Comparison of ENCODE assay signal across 27 cellular contexts in genomic region chr18:51321696-51322095, GRCh38.
DNase-seq lines count a peak whose midpoint lies in the region; ATAC-seq and TF ChIP-seq lines count a peak whose summit lies in the region.
"Had no signal": no experiment of that assay in that cellular context is flagged by ENCODE, and none has a peak within 500 bp of the region (broad histone marks: within the 10 kb centered on the region; RNA-seq: fewer than 3 reads in every experiment).

No MANE protein-coding gene starts in this region.

- H2BK5ac ChIP-seq in mesendoderm (ENCODE audit: low read length): no peak overlapping the region

- peaks cover 3% of the 10 kb centered on the region for H3K9me2 ChIP-seq in GM23338 (ENCODE audit: insufficient read depth)
- H3K9me2 ChIP-seq: SK-N-SH had no signal

- H3K36me3 ChIP-seq in GM23338 (ENCODE audit: insufficient read depth): no peaks in the 10 kb centered on the region; the same call in 1 of the 2 replicates
- no peaks in the 10 kb centered on the region for H3K36me3 ChIP-seq in mesendoderm (ENCODE audit: control insufficient read depth, insufficient read depth, low read length)
- H3K36me3 ChIP-seq: left lung, transverse colon had no signal

- no peak overlapping the region for H2AK5ac ChIP-seq in mesendoderm (ENCODE audit: low read length)

- no peak overlapping the region for H3K56ac ChIP-seq in mesendoderm (ENCODE audit: low read length)

- peaks cover 2% of the 10 kb centered on the region for H3K27me3 Mint-ChIP-seq in GM23338 (ENCODE audit: insufficient read depth, low read depth, poor library complexity)

- no peak overlapping the region for H3K4ac ChIP-seq in mesendoderm (ENCODE audit: low read depth, low read length)

- H3K4me3 ChIP-seq in GM23338 (no peak overlapping the region), epithelial cell of esophagus (ENCODE audit: low read length) (no peak overlapping the region), mesendoderm (ENCODE audit: low read length) (no peak overlapping the region)
- H3K4me3 ChIP-seq: A549, K562, left lung, transverse colon had no signal

- DNase-seq in GM23338 (ENCODE audit: low spot score) (peak; percentile 22), amniotic epithelial cell (ENCODE audit: low read depth) (peak; percentile 64), epithelial cell of esophagus (ENCODE audit: low read depth) (peak; percentile 98), mesendoderm (peak; percentile 42), left lobe of liver (ENCODE audit: low spot score) (no peak), GM20000 (ENCODE audit: low spot score) (no peak), GDM1 (lab: John Stamatoyannopoulos, UW) (no peak)
- DNase-seq: activated CD8-positive, alpha-beta T cell treated with anti-CD3 and anti-CD28 coated beads for 36 hours; AML-193; aorta; CD4-positive, alpha-beta memory T cell; DMS153; H7; head of caudate nucleus; left lung; naive B cell; NCI-H2029 treated with DMSO at 0.1 percent for 48 hours; NCI-H774; occipital lobe; SK-N-SH; transverse colon had no signal

- H4K20me1 ChIP-seq in GM23338 (replicated peaks; ENCODE audit: insufficient read depth): no peaks in the 10 kb centered on the region

- H3K36me3 Mint-ChIP-seq in GM23338 (ENCODE audit: low read depth): peaks cover 8% of the 10 kb centered on the region
- H3K36me3 Mint-ChIP-seq: activated naive CD8-positive, alpha-beta T cell; CD4-positive, alpha-beta memory T cell had no signal

- no peak; a peak in 1 of 4 replicates for TF ChIP-seq CTCF in GM23338 (conservative IDR thresholded peaks at IDR 0.05; ENCODE audit: low read depth in 2 of 2)
- TF ChIP-seq CTCF in epithelial cell of esophagus (IDR thresholded peaks at IDR 0.05; ENCODE audit: insufficient read depth, low read depth, low read length, missing control alignments): no peak
- TF ChIP-seq CTCF in GM20000 (IDR thresholded peaks at IDR 0.05; ENCODE audit: extremely low read depth, missing control alignments): no peak

- H4K8ac ChIP-seq in mesendoderm (ENCODE audit: low read depth, low read length): no peak overlapping the region

- H3K23ac ChIP-seq in mesendoderm (ENCODE audit: low read length): no peak overlapping the region

- H3K4me1 ChIP-seq in GM23338 (ENCODE audit: insufficient read depth) (no peaks in the 10 kb centered on the region; the same call in 1 of the 2 replicates), mesendoderm (ENCODE audit: control insufficient read depth, low read depth, low read length) (peaks cover 4% of the 10 kb centered on the region)
- H3K4me1 ChIP-seq: A549, left lung, transverse colon had no signal

- peak overlapping the region; percentile 76; the same call in 1 of the 2 replicates for H2AFZ ChIP-seq in GM23338

- H3K4me3 Mint-ChIP-seq in GM23338: no peak overlapping the region
- H3K4me3 Mint-ChIP-seq: activated CD8-positive, alpha-beta T cell treated with anti-CD3 and anti-CD28 coated beads for 36 hours; activated naive CD8-positive, alpha-beta T cell; CD4-positive, alpha-beta memory T cell; central memory CD8-positive, alpha-beta T cell; naive B cell; T-helper 1 cell treated with Interleukin-12 subunit alpha and Interleukin-12 subunit beta and Interleukin-4 antibody, amounts not matched to agents 30 μg/mL and 1 μg/mL, for 36 hours had no signal

- no peak overlapping the region for H3K18ac ChIP-seq in mesendoderm (ENCODE audit: low read length)

- no peak overlapping the region for H4K5ac ChIP-seq in mesendoderm (ENCODE audit: low read length)

- H3K27ac ChIP-seq in GM23338 (ENCODE audit: low read depth) (no peak overlapping the region), mesendoderm (ENCODE audit: low read depth, low read length) (peak overlapping the region; percentile 58)
- H3K27ac ChIP-seq: left lung, transverse colon had no signal

- H3F3A ChIP-seq in GM23338 (replicated peaks; ENCODE audit: low read depth): no peaks in the 10 kb centered on the region

- H2BK120ac ChIP-seq in mesendoderm (ENCODE audit: low read depth, low read length): no peak overlapping the region

- H3K9ac ChIP-seq in mesendoderm (ENCODE audit: low read length): no peak overlapping the region
- H3K9ac ChIP-seq: SK-N-SH had no signal

- H3K79me2 ChIP-seq in GM23338 (replicated peaks; ENCODE audit: insufficient read depth) (no peaks in the 10 kb centered on the region), mesendoderm (ENCODE audit: control insufficient read depth, insufficient read depth, low read length) (no peaks in the 10 kb centered on the region)

- no peak overlapping the region for H2BK15ac ChIP-seq in mesendoderm (replicated peaks; ENCODE audit: low read depth)

- no CpG with 5 or more reads among the region's 1 CpG for WGBS in mesendoderm (ENCODE audit: extremely low coverage, insufficient coverage, low lambda C conversion rate)

- H3K79me1 ChIP-seq in mesendoderm (ENCODE audit: low read length): no peaks in the 10 kb centered on the region

- ATAC-seq in GM23338: 0 out of 3 replicates have a peak, but pooled peaks have one; percentile 29
- ATAC-seq in left lobe of liver: no peak
- no peak for ATAC-seq in GM21786 (IDR thresholded peaks at IDR 0.05; ENCODE audit: unreplicated experiment)
- ATAC-seq: A549; activated CD8-positive, alpha-beta T cell treated with anti-CD3 and anti-CD28 coated beads for 36 hours; K562; left lung had no signal

- peaks cover 13% of the 10 kb centered on the region; the same call in 2 of the 3 replicates for H3K4me1 Mint-ChIP-seq in GM23338
- H3K4me1 Mint-ChIP-seq: CD4-positive, alpha-beta memory T cell; central memory CD8-positive, alpha-beta T cell; naive B cell had no signal

- H3K4me2 ChIP-seq in GM23338 (no peak overlapping the region), mesendoderm (ENCODE audit: low read length) (no peak overlapping the region)
- H3K4me2 ChIP-seq: A549, SK-N-SH had no signal

- H3K27ac Mint-ChIP-seq in GM23338: no peak overlapping the region
- H3K27ac Mint-ChIP-seq: activated CD8-positive, alpha-beta T cell treated with anti-CD3 and anti-CD28 coated beads for 36 hours; activated naive CD8-positive, alpha-beta T cell; CD4-positive, alpha-beta memory T cell; naive B cell; T-helper 1 cell treated with Interleukin-12 subunit alpha and Interleukin-12 subunit beta and Interleukin-4 antibody, amounts not matched to agents 30 μg/mL and 1 μg/mL, for 36 hours had no signal

- peaks cover 8% of the 10 kb centered on the region; the same call in 2 of the 3 replicates for H3K9me3 Mint-ChIP-seq in GM23338
- H3K9me3 Mint-ChIP-seq: activated CD8-positive, alpha-beta T cell treated with anti-CD3 and anti-CD28 coated beads for 36 hours; central memory CD8-positive, alpha-beta T cell; T-helper 1 cell treated with Interleukin-12 subunit alpha and Interleukin-12 subunit beta and Interleukin-4 antibody, amounts not matched to agents 30 μg/mL and 1 μg/mL, for 36 hours had no signal

- H3K27me3 ChIP-seq in GM23338 (ENCODE audit: insufficient read depth) (no peaks in the 10 kb centered on the region), mesendoderm (ENCODE audit: insufficient read depth, low read length, poor library complexity) (no peaks in the 10 kb centered on the region)
- H3K27me3 ChIP-seq: left lung, transverse colon had no signal

TF ChIP-seq in GM23338, 12 proteins besides CTCF, POLR2A, EP300 and RAD21 (continues in another document):
- TF ChIP-seq REST (IDR thresholded peaks at IDR 0.05; ENCODE audit: unreplicated experiment) (no peak), JUNB (IDR thresholded peaks at IDR 0.05; ENCODE audit: unreplicated experiment) (no peak), ZNF331 (CRISPR knock-in tag; IDR thresholded peaks at IDR 0.05; ENCODE audit: low read depth) (no peak), EZH2phosphoT487 (IDR thresholded peaks at IDR 0.05; ENCODE audit: unreplicated experiment) (no peak), POLR2AphosphoS5 (IDR thresholded peaks at IDR 0.05; ENCODE audit: low read depth) (no peak), NANOG (IDR thresholded peaks at IDR 0.05; ENCODE audit: borderline replicate concordance) (no peak), EZH2 (IDR thresholded peaks at IDR 0.05; ENCODE audit: low read depth, unreplicated experiment) (no peak)

Comparison
In these comparisons a context has a peak if more than half of its experiments do, and no peak if none do; other contexts are left out.
1. DNase-seq: peak in GM23338 (single experiment), amniotic epithelial cell (single experiment), epithelial cell of esophagus (single experiment) and mesendoderm (single experiment); none in left lobe of liver (single experiment), GM20000 (single experiment) and GDM1 (single experiment).